ENCODE assay signal across 8 cellular contexts in genomic region chr22:21942407-21942895, GRCh38. TPM values are rescaled to one million over a fixed set of nuclear protein-coding genes. Genes with fewer than 3 reads are reported as not detected.
DNase-seq lines count a peak whose midpoint lies in the region; ATAC-seq and TF ChIP-seq lines count a peak whose summit lies in the region.

No MANE protein-coding gene starts in this region.

- H3K4me3 ChIP-seq in coronary artery, result peak overlapping the region; percentile 31
- H3K4me3 ChIP-seq in mucosa of stomach (ENCODE audit: low read length), result no peak overlapping the region

- peaks cover 28 to 30% of the 10 kb centered on the region in 2 donors for H3K4me1 Mint-ChIP-seq in natural killer cell treated with Interleukin-12 subunit alpha and Interleukin-12 subunit beta and Interleukin-15 and Interleukin-18, amount 100 ng/mL, for 72 hours (ENCODE audit: low read depth in 2 of 2)
- H3K4me1 Mint-ChIP-seq in progenitor cell of endocrine pancreas (ENCODE audit: low read depth), result peaks cover 8% of the 10 kb centered on the region

- no peaks in the 10 kb centered on the region for H3K36me3 Mint-ChIP-seq in natural killer cell treated with Interleukin-12 subunit alpha and Interleukin-12 subunit beta and Interleukin-15 and Interleukin-18, amount 100 ng/mL, for 72 hours
- H3K36me3 Mint-ChIP-seq in progenitor cell of endocrine pancreas (ENCODE audit: insufficient read depth), result peaks cover 19% of the 10 kb centered on the region

- no peaks in the 10 kb centered on the region for H3K9me3 Mint-ChIP-seq in natural killer cell treated with Interleukin-12 subunit alpha and Interleukin-12 subunit beta and Interleukin-15 and Interleukin-18, amount 100 ng/mL, for 72 hours
- H3K9me3 Mint-ChIP-seq in progenitor cell of endocrine pancreas (ENCODE audit: low read depth), result no peaks in the 10 kb centered on the region

- H3K9me3 ChIP-seq in mucosa of stomach (ENCODE audit: control insufficient read depth, low read length), result no peaks in the 10 kb centered on the region

- TF ChIP-seq CTCF in coronary artery (IDR thresholded peaks at IDR 0.05) (no peak), progenitor cell of endocrine pancreas (IDR thresholded peaks at IDR 0.05; ENCODE audit: unreplicated experiment) (no peak)

- peaks cover 41% of the 10 kb centered on the region for H3K4me1 ChIP-seq in mucosa of stomach (ENCODE audit: control insufficient read depth, insufficient read depth, low read length)

- H3K27me3 Mint-ChIP-seq in natural killer cell treated with Interleukin-12 subunit alpha and Interleukin-12 subunit beta and Interleukin-15 and Interleukin-18, amount 100 ng/mL, for 72 hours, result no peaks in the 10 kb centered on the region
- no peaks in the 10 kb centered on the region for H3K27me3 Mint-ChIP-seq in progenitor cell of endocrine pancreas

- peak overlapping the region; percentile 49 to 98 for H3K27ac ChIP-seq in coronary artery

- no peak for ATAC-seq in HG03442 (IDR thresholded peaks at IDR 0.05; ENCODE audit: unreplicated experiment)
- no peak for ATAC-seq in natural killer cell treated with Interleukin-12 subunit alpha and Interleukin-12 subunit beta and Interleukin-15 and Interleukin-18, amount 100 ng/mL, for 72 hours

- peak overlapping the region; percentile 33 for H3K9ac ChIP-seq in mucosa of stomach (ENCODE audit: low read length)

- DNase-seq in GF-D8 (lab: John Stamatoyannopoulos, UW) (peak; percentile 85), RKO (ENCODE audit: low spot score) (peak; percentile 37), coronary artery (ENCODE audit: low spot score) (peak; percentile 86), progenitor cell of endocrine pancreas (ENCODE audit: low spot score, unreplicated experiment) (no peak)
- no peak for DNase-seq in stimulated activated naive CD4-positive, alpha-beta T cell treated with Interleukin-2 at 50 U/mL for 16 hours (lab: John Stamatoyannopoulos, UW)
- no peak for DNase-seq in natural killer cell treated with Interleukin-12 subunit alpha and Interleukin-12 subunit beta and Interleukin-15 and Interleukin-18, amount 100 ng/mL, for 72 hours (ENCODE audit: low spot score)

- no peak overlapping the region for H3K27ac Mint-ChIP-seq in natural killer cell treated with Interleukin-12 subunit alpha and Interleukin-12 subunit beta and Interleukin-15 and Interleukin-18, amount 100 ng/mL, for 72 hours
- no peak overlapping the region for H3K27ac Mint-ChIP-seq in progenitor cell of endocrine pancreas

- H3K27me3 ChIP-seq in mucosa of stomach (ENCODE audit: control insufficient read depth, insufficient read depth, low read length), result no peaks in the 10 kb centered on the region

- peaks cover 4% of the 10 kb centered on the region for H3K36me3 ChIP-seq in mucosa of stomach (ENCODE audit: control insufficient read depth, insufficient read depth, low read length)

- H3K4me3 Mint-ChIP-seq in natural killer cell treated with Interleukin-12 subunit alpha and Interleukin-12 subunit beta and Interleukin-15 and Interleukin-18, amount 100 ng/mL, for 72 hours, result no peak overlapping the region
- no peak overlapping the region for H3K4me3 Mint-ChIP-seq in progenitor cell of endocrine pancreas (ENCODE audit: low read depth)

RNA-seq across cellular contexts. Expression of gene PPM1F, which starts 10.2 kb away (rescaled TPM):
- 10 to 100 TPM; 28.8 to 36.0 TPM for total RNA-seq in natural killer cell treated with Interleukin-12 subunit alpha and Interleukin-12 subunit beta and Interleukin-15 and Interleukin-18, amount 100 ng/mL, for 72 hours
- 22.7 and 25.2 TPM in 2 replicates for total RNA-seq in progenitor cell of endocrine pancreas

RNA-seq across cellular contexts. Expression of gene TOP3B, which starts 40.1 kb away (rescaled TPM):
- 10 to 100 TPM; 45.3 to 83.5 TPM for total RNA-seq in natural killer cell treated with Interleukin-12 subunit alpha and Interleukin-12 subunit beta and Interleukin-15 and Interleukin-18, amount 100 ng/mL, for 72 hours
- 81.1 and 83.3 TPM in 2 replicates for total RNA-seq in progenitor cell of endocrine pancreas

Comparison
In these comparisons a context has a peak if more than half of its experiments do, and no peak if none do; other contexts are left out.
1. DNase-seq: peak in GF-D8 (single experiment), RKO (single experiment) and coronary artery (single experiment); none in stimulated activated naive CD4-positive, alpha-beta T cell treated with Interleukin-2 at 50 U/mL for 16 hours (single experiment), natural killer cell treated with Interleukin-12 subunit alpha and Interleukin-12 subunit beta and Interleukin-15 and Interleukin-18, amount 100 ng/mL, for 72 hours (single experiment) and progenitor cell of endocrine pancreas (single experiment).